In genomic region chr17:80901319-80901718, GRCh38 we compare ENCODE assay signal across 11 cellular contexts.
DNase-seq lines count a peak whose midpoint lies in the region; ATAC-seq, FAIRE-seq and TF ChIP-seq lines count a peak whose summit lies in the region.
"Had no signal": no experiment of that assay in that cellular context is flagged by ENCODE, and none has a peak within 500 bp of the region (broad histone marks: within the 10 kb centered on the region; RNA-seq: fewer than 3 reads in every experiment).

No MANE protein-coding gene starts in this region.

- H3K4me3 ChIP-seq in CD8-positive, alpha-beta memory T cell (ENCODE audit: low read length): no peak overlapping the region
- H3K4me3 ChIP-seq in HepG2 (replicated peaks in 1 of 3; ENCODE audit: insufficient read depth in 1 of 3, low read depth in 2 of 3, low read length in 3 of 3): no peak overlapping the region
- H3K4me3 ChIP-seq: gastrocnemius medialis, tibial artery had no signal

- H3K9ac ChIP-seq in HepG2 (ENCODE audit: insufficient read depth, low read depth, low read length): no peak overlapping the region

- no peak overlapping the region for H2AFZ ChIP-seq in HepG2 (ENCODE audit: low read length)

- no peaks in the 10 kb centered on the region for H4K20me1 ChIP-seq in HepG2 (ENCODE audit: insufficient read depth, low read length)

- H3K27ac Mint-ChIP-seq in CD8-positive, alpha-beta memory T cell: peak overlapping the region in 5 of 8 donors; percentile 12 to 75 (median 47)
- H3K27ac Mint-ChIP-seq in activated naive CD4-positive, alpha-beta T cell treated with anti-CD3 and anti-CD28 coated beads, Interleukin-2, amount 50 U/mL, for 72 hours: peak overlapping the region; percentile 44 to 98

- H3K4me3 Mint-ChIP-seq in CD8-positive, alpha-beta memory T cell: peak overlapping the region in 2 of 7 donors; percentile 5 to 49
- H3K4me3 Mint-ChIP-seq: CD14-positive monocyte had no signal

- no peaks in the 10 kb centered on the region for H3K79me2 ChIP-seq in HepG2 (ENCODE audit: insufficient read depth, low read length)

- DNase-seq in CD8-positive, alpha-beta memory T cell: no peak
- no peak for DNase-seq in activated naive CD4-positive, alpha-beta T cell treated with anti-CD3 and anti-CD28 coated beads, Interleukin-2, amount 50 U/mL, for 72 hours (ENCODE audit: low spot score in 2 of 2)
- peak; percentile 80 for DNase-seq in kidney tubule cell (ENCODE audit: low spot score)
- DNase-seq in occipital lobe (lab: John Stamatoyannopoulos, UW): no peak
- DNase-seq in NCI-H526 treated with DMSO at 0.1 percent for 48 hours (lab: John Stamatoyannopoulos, UW): no peak
- DNase-seq in HepG2 (ENCODE audit: low spot score): no peak
- no peak for DNase-seq in epidermal melanocyte (ENCODE audit: insufficient read length, low spot score)
- DNase-seq: gastrocnemius medialis, tibial artery had no signal

- no peak for TF ChIP-seq EP300 in HepG2 (IDR thresholded peaks at IDR 0.05; ENCODE audit: low read depth in 2 of 2, low read length in 2 of 2)
- TF ChIP-seq EP300 in HepG2 (CRISPR knock-in tag; IDR thresholded peaks at IDR 0.05; ENCODE audit: borderline replicate concordance): no peak

- no peak for TF ChIP-seq POLR2A in HepG2 (IDR thresholded peaks at IDR 0.05; ENCODE audit: insufficient read depth in 1 of 2, low read depth in 2 of 2, low read length in 2 of 2)

- in situ Hi-C loops in HepG2 (cut with HindIII; ENCODE audit: extremely low pct_ligation_motif_present, low pct_unique_long_range_greater_than_20kb): no loop called here

- no TSS peak for BruUV-seq in HepG2 (replicated peaks; lab: Mats Ljungman, UMichigan)

- H3K27ac ChIP-seq in CD8-positive, alpha-beta memory T cell (ENCODE audit: low read depth, low read length): no peak overlapping the region
- H3K27ac ChIP-seq in HepG2 (ENCODE audit: extremely low read length, insufficient read depth, low read length): no peak overlapping the region
- H3K27ac ChIP-seq: gastrocnemius medialis, tibial artery had no signal

- WGBS in HepG2 (ENCODE audit: low lambda C conversion rate): 91% methylated on average over 4 of the region's 4 CpGs

- no peak for FAIRE-seq in HepG2 (lab: Jason Lieb, UNC)

- intact Hi-C loops in HepG2 (cut with micrococcal nuclease; ENCODE audit: unreplicated experiment): no loop called here

- CTCF ChIA-PET in CD8-positive, alpha-beta memory T cell (lab: Charles Lee): interaction anchor here (1.0 to 1.6 kb wide), 3 partner anchors 8 to 474 kb away, joined by 3 to 4 read pairs (median 3); no protein-coding TSS in a partner anchor
- CTCF ChIA-PET in HepG2 (lab: Yijun Ruan, JAX; ENCODE audit: low intra/inter-chr PET ratio, low total read pairs): no interaction called here

- no peak overlapping the region for H3K4me2 ChIP-seq in HepG2 (ENCODE audit: low read depth, low read length)

- POLR2A ChIA-PET in CD8-positive, alpha-beta memory T cell (lab: Charles Lee): no interaction called here
- POLR2A ChIA-PET in HepG2 (lab: Yijun Ruan, JAX): no interaction called here

- H3K4me1 ChIP-seq in CD8-positive, alpha-beta memory T cell (ENCODE audit: insufficient read depth, low read length): no peaks in the 10 kb centered on the region
- no peaks in the 10 kb centered on the region for H3K4me1 ChIP-seq in HepG2 (ENCODE audit: insufficient read depth, low read length)
- H3K4me1 ChIP-seq: gastrocnemius medialis had no signal

- H3K9me3 Mint-ChIP-seq in CD8-positive, alpha-beta memory T cell: no peaks in the 10 kb centered on the region
- H3K9me3 Mint-ChIP-seq in activated naive CD4-positive, alpha-beta T cell treated with anti-CD3 and anti-CD28 coated beads, Interleukin-2, amount 50 U/mL, for 72 hours: no peaks in the 10 kb centered on the region
- H3K9me3 Mint-ChIP-seq: CD14-positive monocyte had no signal

- no peak for TF ChIP-seq CTCF in HepG2 (CRISPR knock-in tag; IDR thresholded peaks at IDR 0.05)

- ATAC-seq in GM21529 (IDR thresholded peaks at IDR 0.05; ENCODE audit: unreplicated experiment) (peak; percentile 48), HepG2 (no peak)
- peak in 1 of 2 donors; percentile 25 for ATAC-seq in activated naive CD4-positive, alpha-beta T cell treated with anti-CD3 and anti-CD28 coated beads, Interleukin-2, amount 50 U/mL, for 72 hours
- ATAC-seq: gastrocnemius medialis had no signal

- peaks cover 0 to 53% (median 5%) of the 10 kb centered on the region in 3 donors for H3K36me3 Mint-ChIP-seq in CD8-positive, alpha-beta memory T cell
- peaks cover 29 to 48% of the 10 kb centered on the region in 2 donors for H3K36me3 Mint-ChIP-seq in activated naive CD4-positive, alpha-beta T cell treated with anti-CD3 and anti-CD28 coated beads, Interleukin-2, amount 50 U/mL, for 72 hours

- no peak for TF ChIP-seq RAD21 in HepG2 (CRISPR knock-in tag; IDR thresholded peaks at IDR 0.05)

- H3K9me3 ChIP-seq in CD8-positive, alpha-beta memory T cell (ENCODE audit: low read length): no peaks in the 10 kb centered on the region
- no peaks in the 10 kb centered on the region for H3K9me3 ChIP-seq in HepG2 (ENCODE audit: low read length)
- H3K9me3 ChIP-seq: gastrocnemius medialis, tibial artery had no signal

- H3K36me3 ChIP-seq in CD8-positive, alpha-beta memory T cell (ENCODE audit: insufficient read depth, low read length): no peaks in the 10 kb centered on the region
- peaks cover 24 to 55% of the 10 kb centered on the region in 2 experiments for H3K36me3 ChIP-seq in HepG2 (replicated peaks in 1 of 2; ENCODE audit: control insufficient read depth in 1 of 2, insufficient read depth in 2 of 2, low read length in 2 of 2)

- H3K27me3 Mint-ChIP-seq in CD8-positive, alpha-beta memory T cell: no peaks in the 10 kb centered on the region

- no peaks in the 10 kb centered on the region for H3K27me3 ChIP-seq in CD8-positive, alpha-beta memory T cell (ENCODE audit: insufficient read depth, low read length, poor library complexity, severe bottlenecking)
- H3K27me3 ChIP-seq in HepG2 (ENCODE audit: control insufficient read depth in 1 of 2, insufficient read depth in 2 of 2, low read length in 2 of 2): no peaks in the 10 kb centered on the region
- H3K27me3 ChIP-seq: gastrocnemius medialis, tibial artery had no signal

- peaks cover 14 to 25% (median 21%) of the 10 kb centered on the region in 3 donors for H3K4me1 Mint-ChIP-seq in CD8-positive, alpha-beta memory T cell
- H3K4me1 Mint-ChIP-seq: CD14-positive monocyte had no signal

TF ChIP-seq in HepG2, 621 proteins besides CTCF, POLR2A, EP300 and RAD21:
- TF ChIP-seq ZNF510 (CRISPR knock-in tag; IDR thresholded peaks at IDR 0.05; ENCODE audit: low read depth): no peak
- no peak for TF ChIP-seq MAFK (conservative IDR thresholded peaks at IDR 0.05 in 1 of 2, IDR thresholded peaks at IDR 0.05 in 1 of 2; ENCODE audit: low read length in 2 of 2)
- no peak for TF ChIP-seq ZNF224 (CRISPR knock-in tag; IDR thresholded peaks at IDR 0.05)
- no peak for TF ChIP-seq ZNF280D (CRISPR knock-in tag; IDR thresholded peaks at IDR 0.05)
- TF ChIP-seq ATF4 (CRISPR knock-in tag; IDR thresholded peaks at IDR 0.05): no peak
- no peak for TF ChIP-seq ZNF296 (CRISPR knock-in tag; conservative IDR thresholded peaks at IDR 0.05)
- TF ChIP-seq ZNF75D (CRISPR knock-in tag; IDR thresholded peaks at IDR 0.05; ENCODE audit: borderline replicate concordance): no peak
- no peak for TF ChIP-seq PHF21A (CRISPR knock-in tag; IDR thresholded peaks at IDR 0.05)
- TF ChIP-seq SCMH1 (CRISPR knock-in tag; IDR thresholded peaks at IDR 0.05; ENCODE audit: borderline replicate concordance): no peak
